In genomic region chr16:8675183-8676159, GRCh38 we compare ENCODE assay signal across 8 cellular contexts. TPM values are rescaled to one million over a fixed set of nuclear protein-coding genes. Genes with fewer than 3 reads are reported as not detected.
DNase-seq lines count a peak whose midpoint lies in the region; ATAC-seq and TF ChIP-seq lines count a peak whose summit lies in the region.

No MANE protein-coding gene starts in this region.

- no peaks in the 10 kb centered on the region for H3K9me3 ChIP-seq in heart right ventricle

- no peaks in the 10 kb centered on the region for H3K9me3 Mint-ChIP-seq in activated T-helper 17 cell treated with anti-CD3 and anti-CD28 coated beads, Interleukin-2, amount 50 U/mL, for 72 hours

- peaks cover 0 to 4% (median 0%) of the 10 kb centered on the region in 9 donors for H3K36me3 ChIP-seq in heart right ventricle

- H3K4me1 Mint-ChIP-seq in activated T-helper 17 cell treated with anti-CD3 and anti-CD28 coated beads, Interleukin-2, amount 50 U/mL, for 72 hours = peaks cover 16% of the 10 kb centered on the region

- peak overlapping the region; percentile 87 for H3K27ac Mint-ChIP-seq in activated T-helper 17 cell treated with anti-CD3 and anti-CD28 coated beads, Interleukin-2, amount 50 U/mL, for 72 hours

- H3K27me3 Mint-ChIP-seq in activated T-helper 17 cell treated with anti-CD3 and anti-CD28 coated beads, Interleukin-2, amount 50 U/mL, for 72 hours = no peaks in the 10 kb centered on the region

- peak overlapping the region; percentile 88 for H3K4me3 Mint-ChIP-seq in activated T-helper 17 cell treated with anti-CD3 and anti-CD28 coated beads, Interleukin-2, amount 50 U/mL, for 72 hours

- H3K27ac ChIP-seq in heart right ventricle = no peak overlapping the region

- peaks cover 13% of the 10 kb centered on the region for H3K36me3 Mint-ChIP-seq in activated T-helper 17 cell treated with anti-CD3 and anti-CD28 coated beads, Interleukin-2, amount 50 U/mL, for 72 hours (ENCODE audit: low read depth)

- 64 to 68% methylated on average over 13 of the region's 13 CpGs for WGBS in heart right ventricle, 2 donors

- H3K4me1 ChIP-seq in heart right ventricle = peaks cover 3 to 15% (median 10%) of the 10 kb centered on the region in 9 donors

- DNase-seq in heart right ventricle = peak in 1 of 2 donors; percentile 11
- DNase-seq in Right ventricle myocardium superior = no peak
- peak; percentile 57 for DNase-seq in left lobe of liver (ENCODE audit: low spot score)
- DNase-seq in stimulated activated CD8-positive, alpha-beta memory T cell treated with anti-CD3 and anti-CD28 coated beads, Interleukin-4, amount 100 ng/mL, for 24 hours (ENCODE audit: low read depth) = peak; percentile 33
- no peak for DNase-seq in NCI-H1930 (lab: John Stamatoyannopoulos, UW)
- no peak for DNase-seq in AG08395 (ENCODE audit: low spot score)

- no peak for TF ChIP-seq CTCF in heart right ventricle (IDR thresholded peaks at IDR 0.05)

- intact Hi-C loops in heart right ventricle (cut with DNase I) = loop anchor here in 3 of 10 donors (5.0 to 10.0 kb wide), 3 partner anchors 122 to 1991 kb away; partner anchors contain the start of genes LITAFD (in 1 of the 3), PMM2 (in 1 of the 3) and TMEM186 (in 1 of the 3)
- intact Hi-C loops in Right ventricle myocardium superior (cut with DNase I) = no loop called here

- H3K4me3 ChIP-seq in heart right ventricle = peak overlapping the region in 7 of 10 donors; percentile 68 to 84 (median 73)

- ATAC-seq in heart right ventricle = no peak
- ATAC-seq in Right ventricle myocardium superior (ENCODE audit: poor library complexity) = no peak
- peak; percentile 45 for ATAC-seq in activated T-helper 17 cell treated with anti-CD3 and anti-CD28 coated beads, Interleukin-2, amount 50 U/mL, for 72 hours (replicated peaks)
- peak; percentile 14 for ATAC-seq in left lobe of liver
- ATAC-seq in HG03097 (IDR thresholded peaks at IDR 0.05; ENCODE audit: low FRiP score, unreplicated experiment) = no peak

- no peaks in the 10 kb centered on the region for H3K27me3 ChIP-seq in heart right ventricle

RNA-seq across cellular contexts. Expression of gene ABAT, which starts 1.1 kb away (rescaled TPM):
- total RNA-seq in heart right ventricle = 10 to 100 TPM in 7 of 10 donors, 1 to 10 TPM in 3; 3.7 to 35.9 (median 17.7) TPM
- 10 to 100 TPM in 1 of 2 donors, 1 to 10 TPM in 1; 2.2 to 10.3 TPM for polyA plus RNA-seq in heart right ventricle
- 3.4 TPM for total RNA-seq in Right ventricle myocardium superior
- total RNA-seq in activated T-helper 17 cell treated with anti-CD3 and anti-CD28 coated beads, Interleukin-2, amount 50 U/mL, for 72 hours = 10 to 100 TPM in 1 of 2 donors, 1 to 10 TPM in 1; 4.8 to 10.4 TPM
- total RNA-seq in left lobe of liver = 378 TPM

RNA-seq across cellular contexts. Expression of gene METTL22, which starts 54.0 kb away (rescaled TPM):
- total RNA-seq in heart right ventricle (10 to 100 TPM; 23.5 to 36.4 (median 32.9) TPM), Right ventricle myocardium superior (21.0 TPM), left lobe of liver (14.9 TPM)
- polyA plus RNA-seq in heart right ventricle = 10 to 100 TPM; 53.3 to 64.5 TPM
- 10 to 100 TPM; 28.7 to 40.6 TPM for total RNA-seq in activated T-helper 17 cell treated with anti-CD3 and anti-CD28 coated beads, Interleukin-2, amount 50 U/mL, for 72 hours

Comparison
In these comparisons a context has a peak if more than half of its experiments do, and no peak if none do; other contexts are left out.
1. ATAC-seq: peak in activated T-helper 17 cell treated with anti-CD3 and anti-CD28 coated beads, Interleukin-2, amount 50 U/mL, for 72 hours (single experiment) and left lobe of liver (single experiment); none in heart right ventricle (0 of 8), Right ventricle myocardium superior (single experiment) and HG03097 (single experiment).
2. DNase-seq: peak in left lobe of liver (single experiment) and stimulated activated CD8-positive, alpha-beta memory T cell treated with anti-CD3 and anti-CD28 coated beads, Interleukin-4, amount 100 ng/mL, for 24 hours (single experiment); none in Right ventricle myocardium superior (single experiment), NCI-H1930 (0 of 2) and AG08395 (single experiment).
3. RNA of gene ABAT, which starts 1.1 kb away (total RNA-seq): 378 TPM in left lobe of liver (single experiment); 3.7 to 35.9 TPM in heart right ventricle, 4.8 to 10.4 TPM in activated T-helper 17 cell treated with anti-CD3 and anti-CD28 coated beads, Interleukin-2, amount 50 U/mL, for 72 hours and 3.4 TPM in Right ventricle myocardium superior (single experiment); every median in the first group is over 10 times any median in the second.